9 cellular contexts compared by ENCODE assay signal in genomic region chr13:48562296-48563066, GRCh38. TPM values are rescaled to one million over a fixed set of nuclear protein-coding genes. Genes with fewer than 3 reads are reported as not detected.
A peak's percentile ranks its signal among the peaks of the same experiment; 100 is the strongest.
DNase-seq lines count a peak whose midpoint lies in the region; ATAC-seq and TF ChIP-seq lines count a peak whose summit lies in the region.
"Had no signal": no experiment of that assay in that cellular context is flagged by ENCODE, and none has a peak within 500 bp of the region (broad histone marks: within the 10 kb centered on the region; RNA-seq: fewer than 3 reads in every experiment).

No MANE protein-coding gene starts in this region.

- TF ChIP-seq CTCF in endothelial cell (IDR thresholded peaks at IDR 0.05; ENCODE audit: unreplicated experiment), result no peak

- no peaks in the 10 kb centered on the region for H3K9me3 Mint-ChIP-seq in activated naive CD8-positive, alpha-beta T cell treated with anti-CD3 and anti-CD28 coated beads, Interleukin-2, amount 50 U/mL, for 24 hours
- no peaks in the 10 kb centered on the region for H3K9me3 Mint-ChIP-seq in endothelial cell (ENCODE audit: unreplicated experiment)

- H3K27me3 Mint-ChIP-seq in activated naive CD8-positive, alpha-beta T cell treated with anti-CD3 and anti-CD28 coated beads, Interleukin-2, amount 50 U/mL, for 24 hours, result peaks cover 66% of the 10 kb centered on the region
- H3K27me3 Mint-ChIP-seq in endothelial cell (ENCODE audit: unreplicated experiment), result peaks cover 2% of the 10 kb centered on the region

- H3K36me3 Mint-ChIP-seq in activated naive CD8-positive, alpha-beta T cell treated with anti-CD3 and anti-CD28 coated beads, Interleukin-2, amount 50 U/mL, for 24 hours (ENCODE audit: low read depth), result peaks cover 2% of the 10 kb centered on the region
- no peaks in the 10 kb centered on the region for H3K36me3 Mint-ChIP-seq in endothelial cell (ENCODE audit: low read depth, unreplicated experiment)

- H3K4me3 Mint-ChIP-seq in activated naive CD8-positive, alpha-beta T cell treated with anti-CD3 and anti-CD28 coated beads, Interleukin-2, amount 50 U/mL, for 24 hours, result no peak overlapping the region
- H3K4me3 Mint-ChIP-seq in endothelial cell (ENCODE audit: unreplicated experiment), result no peak overlapping the region

- peak; percentile 86 for DNase-seq in RPMI8226
- peak; percentile 49 for DNase-seq in activated naive CD8-positive, alpha-beta T cell treated with anti-CD3 and anti-CD28 coated beads, Interleukin-2, amount 50 U/mL, for 24 hours
- peak; percentile 16 to 42 for DNase-seq in stimulated activated CD8-positive, alpha-beta memory T cell treated with anti-CD3 and anti-CD28 coated beads, Interleukin-4, amount 100 ng/mL, for 1 hour (ENCODE audit: low read depth in 2 of 2, low spot score in 1 of 2)
- DNase-seq in COLO829 (ENCODE audit: low spot score), result no peak
- DNase-seq in endothelial cell (ENCODE audit: low spot score), result no peak
- DNase-seq in hippocampal formation (lab: John Stamatoyannopoulos, UW), result no peak
- DNase-seq: left cardiac atrium had no signal

- peak; percentile 98 for ATAC-seq in GM18868 (IDR thresholded peaks at IDR 0.05; ENCODE audit: unreplicated experiment)
- ATAC-seq in HG02943 (IDR thresholded peaks at IDR 0.05; ENCODE audit: low read depth, unreplicated experiment), result peak; percentile 98
- ATAC-seq in activated naive CD8-positive, alpha-beta T cell treated with anti-CD3 and anti-CD28 coated beads, Interleukin-2, amount 50 U/mL, for 24 hours, result peak; percentile 100

- peaks cover 40% of the 10 kb centered on the region for H3K4me1 Mint-ChIP-seq in activated naive CD8-positive, alpha-beta T cell treated with anti-CD3 and anti-CD28 coated beads, Interleukin-2, amount 50 U/mL, for 24 hours
- H3K4me1 Mint-ChIP-seq in endothelial cell (ENCODE audit: unreplicated experiment), result peaks cover 34% of the 10 kb centered on the region

- peak overlapping the region; percentile 72 for H3K27ac Mint-ChIP-seq in activated naive CD8-positive, alpha-beta T cell treated with anti-CD3 and anti-CD28 coated beads, Interleukin-2, amount 50 U/mL, for 24 hours
- H3K27ac Mint-ChIP-seq in endothelial cell (ENCODE audit: unreplicated experiment), result no peak overlapping the region

RNA-seq across cellular contexts. Expression of gene RCBTB2, which starts 29.6 kb away (rescaled TPM):
- 71.0 TPM for total RNA-seq in endothelial cell (ENCODE audit: unreplicated experiment)

Comparison
In these comparisons a context has a peak if more than half of its experiments do, and no peak if none do; other contexts are left out.
1. DNase-seq: peak in RPMI8226 (single experiment), activated naive CD8-positive, alpha-beta T cell treated with anti-CD3 and anti-CD28 coated beads, Interleukin-2, amount 50 U/mL, for 24 hours (single experiment) and stimulated activated CD8-positive, alpha-beta memory T cell treated with anti-CD3 and anti-CD28 coated beads, Interleukin-4, amount 100 ng/mL, for 1 hour (2 of 2); none in COLO829 (single experiment), endothelial cell (single experiment) and hippocampal formation (0 of 2).
2. Peak in every context shown above with its lines, with median percentiles within 50 percentile points of each other: ATAC-seq.